Comparison of ENCODE assay signal across 1 cellular context in the genomic region with DNA sequence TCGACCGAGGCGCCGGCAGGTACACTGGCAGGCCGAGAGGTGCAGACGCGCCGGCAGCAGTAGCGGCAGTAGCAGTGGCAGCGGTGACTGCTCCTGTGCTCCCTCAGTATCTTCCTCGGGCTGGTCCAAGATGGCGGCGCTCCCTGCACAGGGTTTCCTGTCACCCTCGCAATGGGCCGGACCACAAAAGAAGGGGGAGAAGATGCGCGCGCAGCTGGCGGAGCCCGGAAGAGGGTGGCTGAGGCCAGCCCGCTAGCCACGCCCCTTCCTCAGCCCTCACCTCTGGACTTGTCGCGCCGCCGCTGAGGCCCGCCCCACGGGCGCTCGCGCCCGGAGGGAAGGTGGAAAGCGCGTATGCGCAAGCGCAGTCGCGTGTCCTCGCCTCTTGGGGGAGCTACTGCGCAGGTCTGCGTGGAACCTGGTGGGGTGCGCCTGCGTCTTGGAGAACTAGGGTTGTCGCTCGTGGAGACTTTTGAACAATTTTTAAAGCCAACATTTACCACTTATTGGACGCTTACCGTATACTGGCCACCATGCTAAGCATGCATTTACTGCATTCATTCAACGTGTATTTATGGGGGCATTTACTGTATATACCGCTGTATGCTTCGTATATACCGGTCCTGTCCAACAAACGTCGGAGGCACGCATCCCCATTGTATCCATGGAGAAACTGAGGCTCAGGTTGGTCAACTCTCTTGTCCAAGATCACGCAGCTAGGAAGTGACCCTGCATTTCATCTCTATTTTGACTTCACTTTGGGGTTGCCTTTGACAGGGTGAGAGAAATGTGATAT.
A peak's percentile ranks its signal among the peaks of the same experiment; 100 is the strongest.
TF ChIP-seq lines count a peak whose summit lies in the region.

RAB14 (minus strand) TSS at position 132 of the 796 bp plus-strand sequence. CDS start 8,457 bp downstream, outside the sequence.

TF ChIP-seq in K562, 482 proteins besides CTCF, POLR2A, EP300 and RAD21 (continued from another document and continues in another):
- TF ChIP-seq ZNF609 (CRISPR knock-in tag; IDR thresholded peaks at IDR 0.05; ENCODE audit: borderline replicate concordance) (no peak), NFIC (IDR thresholded peaks at IDR 0.05) (peak; percentile 70), E2F3 (CRISPR knock-in tag; IDR thresholded peaks at IDR 0.05) (no peak), NKRF (IDR thresholded peaks at IDR 0.05; ENCODE audit: borderline replicate concordance) (peak; percentile 54), ZNF143 (CRISPR knock-in tag; IDR thresholded peaks at IDR 0.05) (no peak), MYNN (IDR thresholded peaks at IDR 0.05) (0 out of 2 replicates have a peak, but pooled peaks have one; percentile 13), MYNN (CRISPR knock-in tag; IDR thresholded peaks at IDR 0.05) (no peak), NFE2 (IDR thresholded peaks at IDR 0.05; ENCODE audit: low read depth) (no peak), ZNF668 (CRISPR knock-in tag; IDR thresholded peaks at IDR 0.05) (no peak), TAF1 (IDR thresholded peaks at IDR 0.05; ENCODE audit: control insufficient read depth, extremely low read depth, insufficient read depth, low read length, severe bottlenecking) (peak; percentile 76), ATF1 (CRISPR knock-in tag; IDR thresholded peaks at IDR 0.05) (no peak), ATF1 (tag; IDR thresholded peaks at IDR 0.05) (peak; percentile 54), ILK (tag; IDR thresholded peaks at IDR 0.05; ENCODE audit: borderline replicate concordance, low read depth) (no peak), SP1 (CRISPR knock-in tag; IDR thresholded peaks at IDR 0.05) (peak; percentile 66; the same call in 1 of the 2 replicates), SFPQ (IDR thresholded peaks at IDR 0.05; ENCODE audit: low read depth, low read length) (no peak)
- TF ChIP-seq, protein P1, sequence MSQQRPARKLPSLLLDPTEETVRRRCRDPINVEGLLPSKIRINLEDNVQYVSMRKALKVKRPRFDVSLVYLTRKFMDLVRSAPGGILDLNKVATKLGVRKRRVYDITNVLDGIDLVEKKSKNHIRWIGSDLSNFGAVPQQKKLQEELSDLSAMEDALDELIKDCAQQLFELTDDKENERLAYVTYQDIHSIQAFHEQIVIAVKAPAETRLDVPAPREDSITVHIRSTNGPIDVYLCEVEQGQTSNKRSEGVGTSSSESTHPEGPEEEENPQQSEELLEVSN (IDR thresholded peaks at IDR 0.05; ENCODE audit: borderline replicate concordance in 1 of 2, extremely low read depth in 1 of 2, insufficient read depth in 1 of 2, insufficient read length in 1 of 2, low read depth in 1 of 2, low read length in 1 of 2, poor library complexity in 1 of 2, severe bottlenecking in 1 of 2), result peak in 1 of 2 experiments; percentile 14
- TF ChIP-seq, protein P2, sequence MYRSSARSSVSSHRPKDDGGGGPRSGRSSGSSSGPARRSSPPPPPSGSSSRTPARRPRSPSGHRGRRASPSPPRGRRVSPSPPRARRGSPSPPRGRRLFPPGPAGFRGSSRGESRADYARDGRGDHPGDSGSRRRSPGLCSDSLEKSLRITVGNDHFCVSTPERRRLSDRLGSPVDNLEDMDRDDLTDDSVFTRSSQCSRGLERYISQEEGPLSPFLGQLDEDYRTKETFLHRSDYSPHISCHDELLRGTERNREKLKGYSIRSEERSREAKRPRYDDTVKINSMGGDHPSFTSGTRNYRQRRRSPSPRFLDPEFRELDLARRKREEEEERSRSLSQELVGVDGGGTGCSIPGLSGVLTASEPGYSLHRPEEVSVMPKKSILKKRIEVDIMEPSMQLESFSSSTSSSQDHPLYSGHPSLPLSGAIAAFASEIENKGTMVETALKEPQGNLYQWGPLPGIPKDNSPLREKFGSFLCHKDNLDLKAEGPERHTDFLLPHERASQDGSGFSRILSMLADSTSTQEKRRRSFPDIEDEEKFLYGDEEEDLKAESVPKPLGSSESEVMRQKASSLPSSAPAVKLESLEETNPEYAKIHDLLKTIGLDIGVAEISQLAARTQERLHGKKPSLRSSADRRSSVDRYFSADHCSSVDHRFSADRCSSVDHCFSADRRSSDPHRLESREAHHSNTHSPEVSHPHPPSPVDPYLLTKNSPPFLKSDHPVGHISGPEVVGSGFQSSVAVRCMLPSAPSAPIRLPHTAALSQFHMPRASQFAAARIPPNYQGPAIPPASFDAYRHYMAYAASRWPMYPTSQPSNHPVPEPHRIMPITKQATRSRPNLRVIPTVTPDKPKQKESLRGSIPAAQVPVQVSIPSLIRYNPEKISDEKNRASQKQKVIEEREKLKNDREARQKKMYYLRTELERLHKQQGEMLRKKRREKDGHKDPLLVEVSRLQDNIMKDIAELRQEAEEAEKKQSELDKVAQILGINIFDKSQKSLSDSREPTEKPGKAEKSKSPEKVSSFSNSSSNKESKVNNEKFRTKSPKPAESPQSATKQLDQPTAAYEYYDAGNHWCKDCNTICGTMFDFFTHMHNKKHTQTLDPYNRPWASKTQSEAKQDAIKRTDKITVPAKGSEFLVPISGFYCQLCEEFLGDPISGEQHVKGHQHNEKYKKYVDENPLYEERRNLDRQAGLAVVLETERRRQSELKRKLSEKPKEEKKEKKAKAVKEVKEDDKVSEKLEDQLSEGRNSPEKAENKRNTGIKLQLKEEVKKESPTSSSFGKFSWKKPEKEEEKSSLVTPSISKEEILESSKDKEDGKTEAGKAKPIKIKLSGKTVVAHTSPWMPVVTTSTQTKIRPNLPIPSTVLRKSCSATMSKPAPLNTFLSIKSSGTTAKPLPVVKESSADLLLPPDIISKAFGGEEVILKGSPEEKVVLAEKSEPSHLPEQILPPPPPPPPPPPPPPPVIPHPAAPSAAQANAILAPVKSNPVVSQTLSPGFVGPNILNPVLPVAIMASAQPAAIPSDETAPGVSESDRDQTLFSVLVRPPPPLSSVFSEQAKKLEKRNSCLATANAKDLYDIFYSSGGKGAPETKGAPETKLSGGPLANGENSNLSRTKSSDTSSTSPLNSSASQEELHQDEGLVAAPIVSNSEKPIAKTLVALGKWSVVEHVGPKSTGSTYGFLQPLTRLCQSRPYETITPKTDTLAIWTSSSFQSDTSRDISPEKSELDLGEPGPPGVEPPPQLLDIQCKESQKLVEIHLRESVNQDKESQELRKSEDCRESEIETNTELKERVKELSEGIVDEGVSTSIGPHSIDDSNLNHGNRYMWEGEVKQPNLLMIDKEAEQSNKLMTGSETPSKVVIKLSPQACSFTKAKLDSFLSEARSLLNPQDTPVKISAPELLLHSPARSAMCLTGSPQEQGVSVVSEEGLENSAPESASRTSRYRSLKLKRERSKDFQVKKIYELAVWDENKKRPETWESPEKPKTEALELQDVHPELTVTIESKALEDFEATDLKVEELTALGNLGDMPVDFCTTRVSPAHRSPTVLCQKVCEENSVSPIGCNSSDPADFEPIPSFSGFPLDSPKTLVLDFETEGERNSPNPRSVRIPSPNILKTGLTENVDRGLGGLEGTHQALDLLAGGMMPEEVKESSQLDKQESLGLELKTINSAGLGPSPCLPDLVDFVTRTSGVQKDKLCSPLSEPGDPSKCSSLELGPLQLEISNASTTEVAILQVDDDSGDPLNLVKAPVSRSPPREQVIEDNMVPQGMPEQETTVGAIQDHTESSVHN (IDR thresholded peaks at IDR 0.05; ENCODE audit: borderline replicate concordance in 1 of 2, low read depth in 1 of 2), result no peak
- TF ChIP-seq, protein P3, sequence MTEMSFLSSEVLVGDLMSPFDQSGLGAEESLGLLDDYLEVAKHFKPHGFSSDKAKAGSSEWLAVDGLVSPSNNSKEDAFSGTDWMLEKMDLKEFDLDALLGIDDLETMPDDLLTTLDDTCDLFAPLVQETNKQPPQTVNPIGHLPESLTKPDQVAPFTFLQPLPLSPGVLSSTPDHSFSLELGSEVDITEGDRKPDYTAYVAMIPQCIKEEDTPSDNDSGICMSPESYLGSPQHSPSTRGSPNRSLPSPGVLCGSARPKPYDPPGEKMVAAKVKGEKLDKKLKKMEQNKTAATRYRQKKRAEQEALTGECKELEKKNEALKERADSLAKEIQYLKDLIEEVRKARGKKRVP (CRISPR knock-in tag; IDR thresholded peaks at IDR 0.05), result peak; percentile 19; the same call in 1 of the 2 replicates
- TF ChIP-seq, protein P4, sequence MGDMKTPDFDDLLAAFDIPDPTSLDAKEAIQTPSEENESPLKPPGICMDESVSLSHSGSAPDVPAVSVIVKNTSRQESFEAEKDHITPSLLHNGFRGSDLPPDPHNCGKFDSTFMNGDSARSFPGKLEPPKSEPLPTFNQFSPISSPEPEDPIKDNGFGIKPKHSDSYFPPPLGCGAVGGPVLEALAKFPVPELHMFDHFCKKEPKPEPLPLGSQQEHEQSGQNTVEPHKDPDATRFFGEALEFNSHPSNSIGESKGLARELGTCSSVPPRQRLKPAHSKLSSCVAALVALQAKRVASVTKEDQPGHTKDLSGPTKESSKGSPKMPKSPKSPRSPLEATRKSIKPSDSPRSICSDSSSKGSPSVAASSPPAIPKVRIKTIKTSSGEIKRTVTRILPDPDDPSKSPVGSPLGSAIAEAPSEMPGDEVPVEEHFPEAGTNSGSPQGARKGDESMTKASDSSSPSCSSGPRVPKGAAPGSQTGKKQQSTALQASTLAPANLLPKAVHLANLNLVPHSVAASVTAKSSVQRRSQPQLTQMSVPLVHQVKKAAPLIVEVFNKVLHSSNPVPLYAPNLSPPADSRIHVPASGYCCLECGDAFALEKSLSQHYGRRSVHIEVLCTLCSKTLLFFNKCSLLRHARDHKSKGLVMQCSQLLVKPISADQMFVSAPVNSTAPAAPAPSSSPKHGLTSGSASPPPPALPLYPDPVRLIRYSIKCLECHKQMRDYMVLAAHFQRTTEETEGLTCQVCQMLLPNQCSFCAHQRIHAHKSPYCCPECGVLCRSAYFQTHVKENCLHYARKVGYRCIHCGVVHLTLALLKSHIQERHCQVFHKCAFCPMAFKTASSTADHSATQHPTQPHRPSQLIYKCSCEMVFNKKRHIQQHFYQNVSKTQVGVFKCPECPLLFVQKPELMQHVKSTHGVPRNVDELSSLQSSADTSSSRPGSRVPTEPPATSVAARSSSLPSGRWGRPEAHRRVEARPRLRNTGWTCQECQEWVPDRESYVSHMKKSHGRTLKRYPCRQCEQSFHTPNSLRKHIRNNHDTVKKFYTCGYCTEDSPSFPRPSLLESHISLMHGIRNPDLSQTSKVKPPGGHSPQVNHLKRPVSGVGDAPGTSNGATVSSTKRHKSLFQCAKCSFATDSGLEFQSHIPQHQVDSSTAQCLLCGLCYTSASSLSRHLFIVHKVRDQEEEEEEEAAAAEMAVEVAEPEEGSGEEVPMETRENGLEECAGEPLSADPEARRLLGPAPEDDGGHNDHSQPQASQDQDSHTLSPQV (IDR thresholded peaks at IDR 0.05), result peak; percentile 72
